Comparison of ENCODE assay signal across 14 cellular contexts in the genomic region with DNA sequence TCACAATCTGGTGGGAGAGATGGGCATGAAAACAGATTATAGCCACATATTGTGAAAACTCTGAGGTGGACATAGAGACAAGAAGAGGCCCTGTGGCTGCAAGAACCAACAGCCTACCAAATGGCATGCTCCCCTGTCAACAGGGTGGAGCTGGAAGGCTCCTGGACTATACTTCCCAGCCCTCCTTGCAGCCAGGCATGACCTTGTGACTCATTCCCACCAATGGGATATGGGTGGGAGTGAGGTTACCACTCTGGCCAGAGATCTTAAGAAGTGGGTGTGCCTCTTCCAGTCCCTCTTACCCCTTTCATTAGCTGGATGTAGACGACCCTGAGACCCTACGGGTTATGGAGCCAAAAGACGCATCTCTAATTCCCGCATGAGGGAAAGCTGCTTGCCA.
"Had no signal": no experiment of that assay in that cellular context is flagged by ENCODE, and none has a peak within 500 bp of the region (broad histone marks: within the 10 kb centered on the region; RNA-seq: fewer than 3 reads in every experiment).

No MANE protein-coding gene starts in this region.

- H3K4me3 ChIP-seq: hepatocyte, lower lobe of right lung, sigmoid colon had no signal

- ATAC-seq: activated CD8-positive, alpha-beta memory T cell treated with anti-CD3 and anti-CD28 coated beads, Interleukin-2, amount 10 ng/mL, durations not matched to agents 7 days and 5 days; activated naive CD8-positive, alpha-beta T cell treated with anti-CD3 and anti-CD28 coated beads, Interleukin-2, amount 50 U/mL, for 24 hours; left cardiac atrium; lower lobe of right lung had no signal

- FAIRE-seq: astrocyte, endometrium had no signal

- DNase-seq: activated CD4-positive, CD25-positive, alpha-beta regulatory T cell treated with anti-CD3 and anti-CD28 coated beads, Interleukin-2, amount 50 U/mL, for 72 hours; activated CD8-positive, alpha-beta memory T cell treated with anti-CD3 and anti-CD28 coated beads, Interleukin-2, amount 10 ng/mL, durations not matched to agents 7 days and 5 days; activated naive CD4-positive, alpha-beta T cell treated with anti-CD3 and anti-CD28 coated beads for 36 hours; activated naive CD8-positive, alpha-beta T cell treated with anti-CD3 and anti-CD28 coated beads, Interleukin-2, amount 50 U/mL, for 24 hours; activated T-cell treated with anti-CD3 and anti-CD28 coated beads, Interleukin-2, amount 50 U/mL, for 1 hour; left cardiac atrium; lower lobe of right lung; midbrain; sigmoid colon; stimulated activated CD4-positive, alpha-beta T cell treated with anti-CD3 and anti-CD28 coated beads, Interleukin-1b, Interleukin-23, amount 100 ng/mL, for 48 hours; T-helper 9 cell had no signal

- H3K4me1 ChIP-seq: lower lobe of right lung had no signal

- H2AFZ ChIP-seq: hepatocyte had no signal

- H3K36me3 ChIP-seq: lower lobe of right lung, sigmoid colon had no signal

- H3K27ac ChIP-seq: hepatocyte, lower lobe of right lung, sigmoid colon had no signal

- H3K9me3 ChIP-seq: lower lobe of right lung, sigmoid colon had no signal

- H3K27me3 ChIP-seq: hepatocyte, sigmoid colon had no signal

- H3K4me2 ChIP-seq: hepatocyte had no signal

- H3K79me2 ChIP-seq: hepatocyte had no signal
